8 cellular contexts compared by ENCODE assay signal in genomic region chr3:119240582-119241434, GRCh38. TPM values are rescaled to one million over a fixed set of nuclear protein-coding genes. Genes with fewer than 3 reads are reported as not detected.
DNase-seq lines count a peak whose midpoint lies in the region; ATAC-seq and TF ChIP-seq lines count a peak whose summit lies in the region.

Gene B4GALT4 (minus strand): TSS chr3:119240878. CDS start chr3:119230099, 10,779 bp downstream.

- peak within 1 kb of the TSS; percentile 95 for H3K27ac Mint-ChIP-seq in activated naive CD8-positive, alpha-beta T cell
- H3K27ac Mint-ChIP-seq in osteocyte (ENCODE audit: unreplicated experiment), result peak within 1 kb of the TSS; percentile 91

- H3K4me1 Mint-ChIP-seq in activated naive CD8-positive, alpha-beta T cell (ENCODE audit: low read depth), result peaks cover 40% of the 10 kb centered on the region
- H3K4me1 Mint-ChIP-seq in osteocyte (ENCODE audit: unreplicated experiment), result peaks cover 26% of the 10 kb centered on the region

- intact Hi-C loops in head of caudate nucleus (cut with DNase I), result loop anchor here (5.0 kb wide), 2 partner anchors 94 to 359 kb away; partner anchors contain the start of gene TEX55

- H3K4me3 ChIP-seq in thymus (ENCODE audit: low read length), result peak within 1 kb of the TSS; percentile 88

- H3K27me3 ChIP-seq in thymus (ENCODE audit: control insufficient read depth, insufficient read depth), result no peaks in the 10 kb centered on the region

- ATAC-seq in HG02588 (IDR thresholded peaks at IDR 0.05; ENCODE audit: unreplicated experiment), result peak; percentile 91

- H3K27ac ChIP-seq in thymus (ENCODE audit: low read depth), result peak within 1 kb of the TSS; percentile 92

- H3K9me3 ChIP-seq in thymus (ENCODE audit: control insufficient read depth), result no peaks in the 10 kb centered on the region

- peak; percentile 89 for TF ChIP-seq POLR2A in GM10847 (IDR thresholded peaks at IDR 0.05; ENCODE audit: extremely low read depth, insufficient read length)

- H3K4me3 Mint-ChIP-seq in activated naive CD8-positive, alpha-beta T cell, result peak within 1 kb of the TSS; percentile 95
- peak within 1 kb of the TSS; percentile 85 for H3K4me3 Mint-ChIP-seq in osteocyte (ENCODE audit: unreplicated experiment)

- no peaks in the 10 kb centered on the region for H3K9me3 Mint-ChIP-seq in activated naive CD8-positive, alpha-beta T cell (ENCODE audit: low read depth)
- no peaks in the 10 kb centered on the region for H3K9me3 Mint-ChIP-seq in osteocyte (ENCODE audit: unreplicated experiment)

- DNase-seq in NCI-H1048 (lab: John Stamatoyannopoulos, UW) (peak; percentile 45), SKM-1 (lab: John Stamatoyannopoulos, UW; ENCODE audit: unreplicated experiment) (peak; percentile 71), head of caudate nucleus (peak; percentile 46 to 92 (median 84)), osteocyte (ENCODE audit: extremely low spot score, unreplicated experiment) (peak; percentile 95)

- H3K27me3 Mint-ChIP-seq in activated naive CD8-positive, alpha-beta T cell, result no peaks in the 10 kb centered on the region
- no peaks in the 10 kb centered on the region for H3K27me3 Mint-ChIP-seq in osteocyte (ENCODE audit: unreplicated experiment)

- peaks cover 3% of the 10 kb centered on the region for H3K36me3 ChIP-seq in thymus (ENCODE audit: control insufficient read depth, insufficient read depth)

- WGBS in thymus, result 2% methylated on average over 71 of the region's 71 CpGs

- no peak for TF ChIP-seq CTCF in osteocyte (IDR thresholded peaks at IDR 0.05)

- peaks cover 3% of the 10 kb centered on the region for H3K36me3 Mint-ChIP-seq in activated naive CD8-positive, alpha-beta T cell
- H3K36me3 Mint-ChIP-seq in osteocyte (ENCODE audit: unreplicated experiment), result peaks cover 11% of the 10 kb centered on the region

- peaks cover 12% of the 10 kb centered on the region for H3K4me1 ChIP-seq in thymus (ENCODE audit: control insufficient read depth, insufficient read depth, low read length)

RNA-seq across cellular contexts. Expression of gene B4GALT4, which starts in this region (rescaled TPM):
- 21.7 and 21.8 TPM in 2 replicates for total RNA-seq in osteocyte
- polyA plus RNA-seq in thymus, result 15.2 TPM

Comparison
In these comparisons a context has a peak if more than half of its experiments do, and no peak if none do; other contexts are left out.
1. Peak in every context shown above with its lines: DNase-seq, ATAC-seq, H3K4me3 ChIP-seq and H3K27ac ChIP-seq.
2. DNase-seq: peak in every context shown above with its lines; median percentile 95 in osteocyte; 84 in head of caudate nucleus; 71 in SKM-1; 45 in NCI-H1048.